9 cellular contexts compared by ENCODE assay signal in genomic region chr16:85563515-85564276, GRCh38. TPM values are rescaled to one million over a fixed set of nuclear protein-coding genes. Genes with fewer than 3 reads are reported as not detected.
DNase-seq lines count a peak whose midpoint lies in the region; ATAC-seq and TF ChIP-seq lines count a peak whose summit lies in the region.
"Had no signal": no experiment of that assay in that cellular context is flagged by ENCODE, and none has a peak within 500 bp of the region (broad histone marks: within the 10 kb centered on the region; RNA-seq: fewer than 3 reads in every experiment).

No MANE protein-coding gene starts in this region.

- 62% methylated on average over 15 of the region's 19 CpGs for WGBS in esophagus muscularis mucosa

- intact Hi-C loops in esophagus muscularis mucosa (cut with DNase I) = no loop called here

- TF ChIP-seq CTCF in esophagus muscularis mucosa (IDR thresholded peaks at IDR 0.05) (peak in 2 of 3 experiments; percentile 13 to 16), nephron (IDR thresholded peaks at IDR 0.05; ENCODE audit: unreplicated experiment in 3 of 3) (peak; percentile 17 to 37 (median 22))

- H3K27ac ChIP-seq in esophagus muscularis mucosa (replicated peaks in 1 of 4) = peak overlapping the region in 2 of 4 donors; percentile 25 to 53
- H3K27ac ChIP-seq: SK-N-MC had no signal

- no peak for ATAC-seq in HG02678 (IDR thresholded peaks at IDR 0.05; ENCODE audit: unreplicated experiment)
- ATAC-seq in GM21576 (IDR thresholded peaks at IDR 0.05; ENCODE audit: unreplicated experiment) = no peak

- TF ChIP-seq EP300 in esophagus muscularis mucosa (IDR thresholded peaks at IDR 0.05) = no peak

- H3K4me1 ChIP-seq in esophagus muscularis mucosa = peaks cover 46 to 57% (median 47%) of the 10 kb centered on the region in 4 donors

- H3K4me3 Mint-ChIP-seq in nephron = peak overlapping the region in 1 of 3 experiments; percentile 9

- H3K27ac Mint-ChIP-seq in nephron = peak overlapping the region; percentile 80 to 95 (median 90)

- TF ChIP-seq POLR2A in esophagus muscularis mucosa (IDR thresholded peaks at IDR 0.05; ENCODE audit: low read depth) = no peak

- H3K27me3 Mint-ChIP-seq in nephron (ENCODE audit: low read depth) = no peaks in the 10 kb centered on the region

- DNase-seq in AG08395 (ENCODE audit: low spot score) = peak; percentile 54
- no peak for DNase-seq in esophagus muscularis mucosa (ENCODE audit: extremely low spot score)
- no peak for DNase-seq in OCI-M2 (lab: John Stamatoyannopoulos, UW; ENCODE audit: unreplicated experiment)
- DNase-seq in NCI-H69 (lab: John Stamatoyannopoulos, UW) = no peak

- H3K4me3 ChIP-seq in esophagus muscularis mucosa = no peak overlapping the region
- H3K4me3 ChIP-seq: SK-N-MC had no signal

- no peaks in the 10 kb centered on the region for H3K36me3 ChIP-seq in esophagus muscularis mucosa

- peaks cover 5% of the 10 kb centered on the region for H3K36me3 Mint-ChIP-seq in nephron (ENCODE audit: low read depth)

- H3K9me3 Mint-ChIP-seq in nephron = no peaks in the 10 kb centered on the region

- H3K27me3 ChIP-seq in esophagus muscularis mucosa = no peaks in the 10 kb centered on the region

- no peaks in the 10 kb centered on the region for H3K9me3 ChIP-seq in esophagus muscularis mucosa

- H3K4me1 Mint-ChIP-seq in nephron = peaks cover 68% of the 10 kb centered on the region

TF ChIP-seq in PFSK-1, 5 proteins besides CTCF, POLR2A, EP300 and RAD21:
- no peak for TF ChIP-seq SIN3A (IDR thresholded peaks at IDR 0.05; ENCODE audit: borderline replicate concordance, insufficient read depth, low read length)
- peak; percentile 42 for TF ChIP-seq FOXP2 (optimal IDR thresholded peaks at IDR 0.05; ENCODE audit: borderline replicate concordance, extremely low read depth, extremely low read length, insufficient read depth)
- no peak for TF ChIP-seq POLR2AphosphoS5 (IDR thresholded peaks at IDR 0.05; ENCODE audit: low read depth, low read length)
- TF ChIP-seq, protein P1, sequence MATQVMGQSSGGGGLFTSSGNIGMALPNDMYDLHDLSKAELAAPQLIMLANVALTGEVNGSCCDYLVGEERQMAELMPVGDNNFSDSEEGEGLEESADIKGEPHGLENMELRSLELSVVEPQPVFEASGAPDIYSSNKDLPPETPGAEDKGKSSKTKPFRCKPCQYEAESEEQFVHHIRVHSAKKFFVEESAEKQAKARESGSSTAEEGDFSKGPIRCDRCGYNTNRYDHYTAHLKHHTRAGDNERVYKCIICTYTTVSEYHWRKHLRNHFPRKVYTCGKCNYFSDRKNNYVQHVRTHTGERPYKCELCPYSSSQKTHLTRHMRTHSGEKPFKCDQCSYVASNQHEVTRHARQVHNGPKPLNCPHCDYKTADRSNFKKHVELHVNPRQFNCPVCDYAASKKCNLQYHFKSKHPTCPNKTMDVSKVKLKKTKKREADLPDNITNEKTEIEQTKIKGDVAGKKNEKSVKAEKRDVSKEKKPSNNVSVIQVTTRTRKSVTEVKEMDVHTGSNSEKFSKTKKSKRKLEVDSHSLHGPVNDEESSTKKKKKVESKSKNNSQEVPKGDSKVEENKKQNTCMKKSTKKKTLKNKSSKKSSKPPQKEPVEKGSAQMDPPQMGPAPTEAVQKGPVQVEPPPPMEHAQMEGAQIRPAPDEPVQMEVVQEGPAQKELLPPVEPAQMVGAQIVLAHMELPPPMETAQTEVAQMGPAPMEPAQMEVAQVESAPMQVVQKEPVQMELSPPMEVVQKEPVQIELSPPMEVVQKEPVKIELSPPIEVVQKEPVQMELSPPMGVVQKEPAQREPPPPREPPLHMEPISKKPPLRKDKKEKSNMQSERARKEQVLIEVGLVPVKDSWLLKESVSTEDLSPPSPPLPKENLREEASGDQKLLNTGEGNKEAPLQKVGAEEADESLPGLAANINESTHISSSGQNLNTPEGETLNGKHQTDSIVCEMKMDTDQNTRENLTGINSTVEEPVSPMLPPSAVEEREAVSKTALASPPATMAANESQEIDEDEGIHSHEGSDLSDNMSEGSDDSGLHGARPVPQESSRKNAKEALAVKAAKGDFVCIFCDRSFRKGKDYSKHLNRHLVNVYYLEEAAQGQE (IDR thresholded peaks at IDR 0.05; ENCODE audit: insufficient read depth in 1 of 2, low read depth in 2 of 2, low read length in 2 of 2) = 0 out of 4 replicates have a peak, but pooled peaks of 1 of the 2 experiments have one; percentile 47
TF ChIP-seq in PFSK-1: peak in this region for 2.

RNA-seq across cellular contexts. Expression of gene GSE1, which starts 49.4 kb away (rescaled TPM):
- polyA plus RNA-seq in PFSK-1 (2012; ENCODE audit: insufficient read length, low read depth) = 148 TPM
- 10 to 100 TPM; 45.4 to 79.4 (median 49.5) TPM for total RNA-seq in esophagus muscularis mucosa
